In genomic region chr1:244414543-244414942, GRCh38 we compare ENCODE assay signal across 14 cellular contexts. TPM values are rescaled to one million over a fixed set of nuclear protein-coding genes. Genes with fewer than 3 reads are reported as not detected.
DNase-seq lines count a peak whose midpoint lies in the region; ATAC-seq, FAIRE-seq and TF ChIP-seq lines count a peak whose summit lies in the region.
"Had no signal": no experiment of that assay in that cellular context is flagged by ENCODE, and none has a peak within 500 bp of the region (broad histone marks: within the 10 kb centered on the region; RNA-seq: fewer than 3 reads in every experiment).

No MANE protein-coding gene starts in this region.

- no peak overlapping the region for H2AFZ ChIP-seq in astrocyte (ENCODE audit: low read depth, low read length)

- peaks cover 19% of the 10 kb centered on the region for H3K4me1 Mint-ChIP-seq in MCF 10A (ENCODE audit: insufficient read depth, unreplicated experiment)
- peaks cover 2% of the 10 kb centered on the region for H3K4me1 Mint-ChIP-seq in astrocyte (ENCODE audit: low read depth, unreplicated experiment)

- H3K27me3 Mint-ChIP-seq in MCF 10A (ENCODE audit: insufficient read depth, unreplicated experiment) (no peaks in the 10 kb centered on the region), astrocyte (ENCODE audit: low read depth, unreplicated experiment) (no peaks in the 10 kb centered on the region)

- no peak overlapping the region for H3K4me3 Mint-ChIP-seq in MCF 10A (ENCODE audit: unreplicated experiment)
- H3K4me3 Mint-ChIP-seq in astrocyte (ENCODE audit: unreplicated experiment): no peak overlapping the region

- H3K27me3 ChIP-seq in breast epithelium (no peaks in the 10 kb centered on the region), astrocyte (ENCODE audit: insufficient read depth, low read length) (no peaks in the 10 kb centered on the region), upper lobe of right lung (no peaks in the 10 kb centered on the region)
- H3K27me3 ChIP-seq: stomach had no signal

- FAIRE-seq in astrocyte (lab: Jason Lieb, UNC): no peak
- FAIRE-seq: G401.6 had no signal

- H3K27ac Mint-ChIP-seq in MCF 10A (ENCODE audit: low read depth, unreplicated experiment) (peak overlapping the region; percentile 49), astrocyte (ENCODE audit: unreplicated experiment) (no peak overlapping the region)

- peak; percentile 54 for ATAC-seq in upper lobe of right lung
- ATAC-seq in HG02610 (IDR thresholded peaks at IDR 0.05; ENCODE audit: unreplicated experiment): no peak
- ATAC-seq: left lobe of liver had no signal

- no peak overlapping the region for H3K4me3 ChIP-seq in breast epithelium
- H3K4me3 ChIP-seq in astrocyte (ENCODE audit: insufficient read depth, low read depth, low read length): no peak overlapping the region
- H3K4me3 ChIP-seq in foreskin fibroblast (ENCODE audit: low read depth in 1 of 2, low read length in 2 of 2): no peak overlapping the region
- H3K4me3 ChIP-seq in upper lobe of right lung: no peak overlapping the region
- H3K4me3 ChIP-seq: stomach had no signal

- H3K27ac ChIP-seq in breast epithelium: no peak overlapping the region
- no peak overlapping the region for H3K27ac ChIP-seq in astrocyte (ENCODE audit: low read depth, low read length)
- H3K27ac ChIP-seq in upper lobe of right lung: no peak overlapping the region
- H3K27ac ChIP-seq: stomach had no signal

- no peaks in the 10 kb centered on the region for H3K9me3 Mint-ChIP-seq in MCF 10A (ENCODE audit: unreplicated experiment)
- H3K9me3 Mint-ChIP-seq in astrocyte (ENCODE audit: unreplicated experiment): peaks cover 4% of the 10 kb centered on the region

- TF ChIP-seq POLR2A in breast epithelium (IDR thresholded peaks at IDR 0.05): no peak

- POLR2A ChIA-PET in MCF 10A (lab: Yijun Ruan, JAX): interaction anchor here (0.5 to 4.1 kb wide), 24 partner anchors 8 to 703 kb away, joined by 3 to 31 read pairs (median 5); partner anchors contain the start of gene ADSS2

- TF ChIP-seq CTCF in MCF 10A (IDR thresholded peaks at IDR 0.05; ENCODE audit: unreplicated experiment): peak; percentile 35
- no peak for TF ChIP-seq CTCF in breast epithelium (IDR thresholded peaks at IDR 0.05)
- TF ChIP-seq CTCF in astrocyte (IDR thresholded peaks at IDR 0.05; ENCODE audit: insufficient read depth, low read depth, low read length): peak; percentile 21
- TF ChIP-seq CTCF in foreskin fibroblast (IDR thresholded peaks at IDR 0.05; ENCODE audit: low read depth, low read length): peak; percentile 26
- no peak for TF ChIP-seq CTCF in upper lobe of right lung (IDR thresholded peaks at IDR 0.05)

- H3K79me2 ChIP-seq in astrocyte (ENCODE audit: insufficient read depth, low read length): no peaks in the 10 kb centered on the region

- no peak overlapping the region for H3K9ac ChIP-seq in astrocyte (ENCODE audit: low read length)

- peaks cover 97% of the 10 kb centered on the region for H3K36me3 Mint-ChIP-seq in MCF 10A (ENCODE audit: insufficient read depth, unreplicated experiment)
- H3K36me3 Mint-ChIP-seq in astrocyte (ENCODE audit: low read depth, unreplicated experiment): peaks cover 18% of the 10 kb centered on the region

- H3K9me3 ChIP-seq in breast epithelium: no peaks in the 10 kb centered on the region
- H3K9me3 ChIP-seq in astrocyte (ENCODE audit: insufficient read depth, low read depth, low read length): no peaks in the 10 kb centered on the region
- H3K9me3 ChIP-seq in upper lobe of right lung: no peaks in the 10 kb centered on the region
- H3K9me3 ChIP-seq: stomach had no signal

- no peaks in the 10 kb centered on the region for H4K20me1 ChIP-seq in astrocyte (ENCODE audit: insufficient read depth, low read length)

- intact Hi-C loops in MCF 10A (cut with micrococcal nuclease): loop anchor here (1.0 to 5.0 kb wide), 3 partner anchors 115 to 1072 kb away; no protein-coding TSS in a partner anchor
- intact Hi-C loops in breast epithelium (cut with DNase I; ENCODE audit: low total_unique reads): no loop called here
- intact Hi-C loops in upper lobe of right lung (cut with DNase I): no loop called here

- CTCF ChIA-PET in MCF 10A (lab: Yijun Ruan, JAX): interaction anchor here (0.6 to 3.3 kb wide), 29 partner anchors 9 to 628 kb away, joined by 3 to 36 read pairs (median 4); no protein-coding TSS in a partner anchor

- BruUV-seq in MCF 10A (replicated peaks; lab: Mats Ljungman, UMichigan): no TSS peak

- H3K36me3 ChIP-seq in breast epithelium (peaks cover 10% of the 10 kb centered on the region), astrocyte (ENCODE audit: insufficient read depth, low read length) (peaks cover 74% of the 10 kb centered on the region), upper lobe of right lung (peaks cover 98% of the 10 kb centered on the region)

- H3K4me1 ChIP-seq in breast epithelium: no peaks in the 10 kb centered on the region
- H3K4me1 ChIP-seq in astrocyte (ENCODE audit: insufficient read depth, low read length): no peaks in the 10 kb centered on the region
- H3K4me1 ChIP-seq in upper lobe of right lung: no peaks in the 10 kb centered on the region
- H3K4me1 ChIP-seq: stomach had no signal

- H3K4me2 ChIP-seq in astrocyte (ENCODE audit: low read length): no peak overlapping the region

- DNase-seq in MCF 10A (ENCODE audit: unreplicated experiment) (peak; percentile 74), breast epithelium (ENCODE audit: low spot score in 2 of 2) (no peak), astrocyte (ENCODE audit: low read depth) (peak; percentile 62), foreskin fibroblast (peak; percentile 71 to 74), upper lobe of right lung (no peak), ecto neural progenitor cell (ENCODE audit: low spot score) (no peak), T1000 (lab: John Stamatoyannopoulos, UW) (no peak)
- DNase-seq: activated CD8-positive, alpha-beta memory T cell treated with anti-CD3 and anti-CD28 coated beads for 24 hours; occipital lobe; stomach; T-helper 1 cell had no signal

RNA-seq across cellular contexts. Expression of gene ADSS2, which starts 37.2 kb away (rescaled TPM):
- total RNA-seq in MCF 10A (2022): 72.8 and 87.5 TPM in 2 replicates
- total RNA-seq in breast epithelium: 10 to 100 TPM; 26.9 to 66.6 (median 52.8) TPM
- 53.9 and 54.4 TPM in 2 replicates for total RNA-seq in astrocyte
- total RNA-seq in upper lobe of right lung: 34.2 TPM

RNA-seq across cellular contexts. Expression of gene CATSPERE, which starts 46.5 kb away (rescaled TPM):
- total RNA-seq in MCF 10A (2022) (1.2 and 2.1 TPM in 2 replicates), breast epithelium (1 to 10 TPM; 1.3 to 3.2 (median 2.0) TPM), astrocyte (1.1 TPM in 2 replicates), upper lobe of right lung (1.1 TPM)

Comparison
In these comparisons a context has a peak if more than half of its experiments do, and no peak if none do; other contexts are left out.
1. DNase-seq: peak in MCF 10A (single experiment), astrocyte (single experiment) and foreskin fibroblast (2 of 2); none in breast epithelium (0 of 2), upper lobe of right lung (single experiment), ecto neural progenitor cell (single experiment) and T1000 (single experiment).
2. CTCF ChIP-seq: peak in MCF 10A (single experiment), astrocyte (single experiment) and foreskin fibroblast (single experiment); none in breast epithelium (0 of 3) and upper lobe of right lung (single experiment).